17 cellular contexts compared by ENCODE assay signal in genomic region chr10:11725912-11726311, GRCh38. TPM values are rescaled to one million over a fixed set of nuclear protein-coding genes. Genes with fewer than 3 reads are reported as not detected.
DNase-seq lines count a peak whose midpoint lies in the region; ATAC-seq lines count a peak whose summit lies in the region.
"Had no signal": no experiment of that assay in that cellular context is flagged by ENCODE, and none has a peak within 500 bp of the region (broad histone marks: within the 10 kb centered on the region; RNA-seq: fewer than 3 reads in every experiment).

No MANE protein-coding gene starts in this region.

- intact Hi-C loops in sciatic nerve (cut with DNase I) = loop anchor here (5.0 kb wide), 1 partner anchor 209 kb away; no protein-coding TSS in a partner anchor
- intact Hi-C loops in activated CD4-positive, alpha-beta memory T cell treated with anti-CD3 and anti-CD28 coated beads for 36 hours (cut with micrococcal nuclease) = loop anchor here (1.0 kb wide), 1 partner anchor 211 kb away; no protein-coding TSS in a partner anchor

- POLR2A ChIA-PET in activated CD4-positive, alpha-beta memory T cell treated with anti-CD3 and anti-CD28 coated beads for 36 hours (lab: Charles Lee) = no interaction called here

- H3K36me3 Mint-ChIP-seq in activated CD4-positive, alpha-beta memory T cell treated with anti-CD3 and anti-CD28 coated beads for 36 hours = no peaks in the 10 kb centered on the region
- H3K36me3 Mint-ChIP-seq: CD4-positive, CD25-positive, alpha-beta regulatory T cell had no signal

- H3K4me3 Mint-ChIP-seq in activated CD4-positive, alpha-beta memory T cell treated with anti-CD3 and anti-CD28 coated beads for 36 hours = no peak overlapping the region
- H3K4me3 Mint-ChIP-seq: CD4-positive, CD25-positive, alpha-beta regulatory T cell; GM23338 had no signal

- H3K9me3 ChIP-seq in Karpas-422 (ENCODE audit: low read length) = peaks cover 14% of the 10 kb centered on the region
- H3K9me3 ChIP-seq: Peyer's patch had no signal

- H4K20me1 ChIP-seq in Karpas-422 (ENCODE audit: insufficient read depth, low read depth, low read length) = no peaks in the 10 kb centered on the region

- H3K79me2 ChIP-seq in Karpas-422 (ENCODE audit: low read length) = no peaks in the 10 kb centered on the region

- peaks cover 2% of the 10 kb centered on the region for H3K4me1 Mint-ChIP-seq in activated CD4-positive, alpha-beta memory T cell treated with anti-CD3 and anti-CD28 coated beads for 36 hours (ENCODE audit: low read depth)

- no peaks in the 10 kb centered on the region for H3K36me3 ChIP-seq in Karpas-422 (ENCODE audit: insufficient read depth, low read length)
- H3K36me3 ChIP-seq: HAP-1, Peyer's patch had no signal

- H3K9me2 ChIP-seq in Karpas-422 (replicated peaks; ENCODE audit: insufficient read depth, low read length) = no peaks in the 10 kb centered on the region

- ATAC-seq in sciatic nerve (no peak), GM18867 (IDR thresholded peaks at IDR 0.05; ENCODE audit: unreplicated experiment) (no peak), GM19463 (IDR thresholded peaks at IDR 0.05; ENCODE audit: unreplicated experiment) (no peak)

- peak overlapping the region; percentile 75; the same call in 1 of the 2 replicates for H2AFZ ChIP-seq in Karpas-422 (ENCODE audit: low read length)
- H2AFZ ChIP-seq: GM23338 had no signal

- no peaks in the 10 kb centered on the region for H3K27me3 ChIP-seq in Karpas-422 (ENCODE audit: low read length)
- H3K27me3 ChIP-seq: Peyer's patch had no signal

- H3K9ac ChIP-seq in Karpas-422 (ENCODE audit: low read length) = no peak overlapping the region

- H3K4me3 ChIP-seq in Karpas-422 (ENCODE audit: low read length) = no peak overlapping the region
- H3K4me3 ChIP-seq: GM23338, HAP-1, Peyer's patch had no signal

- CTCF ChIA-PET in activated CD4-positive, alpha-beta memory T cell treated with anti-CD3 and anti-CD28 coated beads for 36 hours (lab: Charles Lee) = interaction anchor here (1.4 to 1.7 kb wide), 3 partner anchors 15 to 220 kb away, joined by 5 to 9 read pairs (median 7); no protein-coding TSS in a partner anchor

- H3K27ac ChIP-seq in Karpas-422 (ENCODE audit: low read length) = no peak overlapping the region
- H3K27ac ChIP-seq: Peyer's patch had no signal

- no peak overlapping the region for H3K27ac Mint-ChIP-seq in activated CD4-positive, alpha-beta memory T cell treated with anti-CD3 and anti-CD28 coated beads for 36 hours
- H3K27ac Mint-ChIP-seq: GM23338 had no signal

- peaks cover 13% of the 10 kb centered on the region for H3K4me1 ChIP-seq in Karpas-422 (ENCODE audit: low read length)
- H3K4me1 ChIP-seq: HAP-1, Peyer's patch had no signal

- peaks cover 6% of the 10 kb centered on the region for H3K27me3 Mint-ChIP-seq in activated CD4-positive, alpha-beta memory T cell treated with anti-CD3 and anti-CD28 coated beads for 36 hours

- no peak overlapping the region for H3K4me2 ChIP-seq in Karpas-422 (ENCODE audit: low read depth, low read length, poor library complexity, severe bottlenecking)
- H3K4me2 ChIP-seq: GM23338 had no signal

- peaks cover 7% of the 10 kb centered on the region for H3K9me3 Mint-ChIP-seq in activated CD4-positive, alpha-beta memory T cell treated with anti-CD3 and anti-CD28 coated beads for 36 hours

- DNase-seq in DMS53 (lab: John Stamatoyannopoulos, UW) (peak; percentile 76), Karpas-422 (no peak), SHP77 (lab: John Stamatoyannopoulos, UW) (peak; percentile 35 to 44), sciatic nerve (ENCODE audit: low spot score) (peak; percentile 19)
- no peak for DNase-seq in activated CD4-positive, alpha-beta memory T cell treated with anti-CD3 and anti-CD28 coated beads for 36 hours
- DNase-seq: KG1; NCI-H1436 treated with DMSO at 0.1 percent for 48 hours; NCI-H2029 treated with DMSO at 0.1 percent for 48 hours; NCI-H226; NCI-H524 treated with DMSO at 0.1 percent for 48 hours; NK-92 treated with Interleukin-12 subunit alpha and Interleukin-12 subunit beta, amount 100 ng/mL, for 24 hours; Peyer's patch had no signal

RNA-seq across cellular contexts. Expression of gene ECHDC3, which starts 16.3 kb away (rescaled TPM):
- total RNA-seq in Karpas-422 (2014; rRNA removed; shearing (Covaris generic); ENCODE audit: low replicate concordance) = not detected in 2 replicates
- 8.6 TPM for total RNA-seq in sciatic nerve
- 1 to 10 TPM in 1 of 2 experiments, under 1 TPM in 1; 0.76 to 1.4 TPM for total RNA-seq in activated CD4-positive, alpha-beta memory T cell treated with anti-CD3 and anti-CD28 coated beads for 36 hours

Comparison
In these comparisons a context has a peak if more than half of its experiments do, and no peak if none do; other contexts are left out.
1. DNase-seq: peak in DMS53 (single experiment), SHP77 (2 of 2) and sciatic nerve (single experiment); none in Karpas-422 (single experiment) and activated CD4-positive, alpha-beta memory T cell treated with anti-CD3 and anti-CD28 coated beads for 36 hours (single experiment).